ENCODE assay signal across 8 cellular contexts in the genomic region with DNA sequence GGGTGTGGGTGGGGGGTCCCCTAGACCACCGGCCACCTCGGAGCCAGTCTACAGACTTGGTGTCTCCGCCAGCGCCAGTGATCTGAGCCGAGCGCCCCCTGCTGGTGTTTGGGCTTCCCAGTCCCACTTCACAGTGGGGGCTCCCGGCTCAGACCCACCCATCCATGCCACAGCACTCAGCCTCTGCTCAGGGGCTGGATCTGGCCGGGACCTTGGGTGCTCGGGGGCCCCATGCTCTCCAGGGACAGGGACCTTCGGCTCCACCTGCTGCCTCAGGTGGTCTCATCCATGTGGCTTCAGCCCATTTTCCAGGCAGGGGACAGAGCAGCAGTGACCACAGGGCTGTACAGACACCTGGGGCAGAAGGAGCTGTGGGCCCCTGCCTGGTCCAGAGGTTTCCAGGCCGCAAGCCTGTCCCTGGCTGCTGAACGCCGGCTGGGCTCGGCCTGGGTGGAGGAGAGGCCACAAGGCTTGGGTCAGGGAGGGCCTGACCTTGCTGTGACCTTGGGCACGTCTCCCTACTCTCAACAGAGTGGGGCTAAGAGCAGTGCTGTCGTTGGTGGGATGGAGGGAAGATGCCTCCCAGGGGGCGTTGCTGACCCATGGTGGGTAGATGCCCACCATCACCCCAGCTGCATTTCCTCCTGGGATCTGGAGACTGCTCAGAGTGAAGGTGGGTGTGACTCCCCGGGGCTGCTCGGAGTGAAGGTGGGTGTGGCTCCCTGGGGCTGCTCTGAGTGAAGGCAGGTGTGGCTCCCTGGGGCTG.
DNase-seq lines count a peak whose midpoint lies in the region; ATAC-seq and TF ChIP-seq lines count a peak whose summit lies in the region.

No MANE protein-coding gene starts in this region.

- CTCF ChIA-PET in AG04449 (lab: Yijun Ruan, JAX): no interaction called here

- intact Hi-C loops in right lobe of liver (cut with DNase I): no loop called here

- POLR2A ChIA-PET in AG04449 (lab: Yijun Ruan, JAX): no interaction called here

- no peaks in the 10 kb centered on the region for H3K4me1 ChIP-seq in right lobe of liver

- H3K36me3 ChIP-seq in right lobe of liver: no peaks in the 10 kb centered on the region

- H3K27ac ChIP-seq in right lobe of liver: no peak overlapping the region

- WGBS in right lobe of liver (ENCODE audit: insufficient coverage, low coverage, low lambda C conversion rate, missing lambda C conversion rate): no CpG with 5 or more reads among the region's 19 CpGs

- H3K27me3 ChIP-seq in right lobe of liver: no peaks in the 10 kb centered on the region

- in situ Hi-C loops in G401 (cut with HindIII; ENCODE audit: low sequenced_read_pairs): no loop called here

- H3K4me3 ChIP-seq in AG04449 (ENCODE audit: low read depth, low read length) (no peak overlapping the region), HFF-Myc (replicated peaks; ENCODE audit: low read depth, low read length) (no peak overlapping the region), right lobe of liver (no peak overlapping the region)

- DNase-seq in AG04449 (ENCODE audit: low read depth, low spot score): no peak
- DNase-seq in HFF-Myc (ENCODE audit: extremely low read depth, low read depth): no peak
- DNase-seq in activated CD8-positive, alpha-beta memory T cell treated with anti-CD3 and anti-CD28 coated beads, Interleukin-2, amount 50 U/mL, for 48 hours: peak; percentile 88
- DNase-seq in right lobe of liver: peak in 2 of 3 donors; percentile 54 to 58
- no peak for DNase-seq in NCI-H524 treated with DMSO at 0.1 percent for 48 hours (lab: John Stamatoyannopoulos, UW)
- no peak for DNase-seq in G401 (ENCODE audit: low spot score)

- TF ChIP-seq CTCF in AG04449 (IDR thresholded peaks at IDR 0.05; ENCODE audit: insufficient read depth, low read length, missing control alignments) (peak; percentile 4), HFF-Myc (IDR thresholded peaks at IDR 0.05; ENCODE audit: low read depth, low read length, missing control alignments) (peak; percentile 24), right lobe of liver (IDR thresholded peaks at IDR 0.05) (peak in 3 of 4 donors; percentile 33 to 45 (median 44))

- no peaks in the 10 kb centered on the region for H3K9me3 ChIP-seq in right lobe of liver

- ATAC-seq in right lobe of liver: peak in 3 of 4 donors; percentile 18 to 31 (median 27)
- ATAC-seq in GM18907 (IDR thresholded peaks at IDR 0.05; ENCODE audit: unreplicated experiment): no peak
- no peak for ATAC-seq in GM19328 (IDR thresholded peaks at IDR 0.05; ENCODE audit: unreplicated experiment)

- TF ChIP-seq POLR2A in right lobe of liver (IDR thresholded peaks at IDR 0.05): no peak

Comparison
In these comparisons a context has a peak if more than half of its experiments do, and no peak if none do; other contexts are left out.
1. DNase-seq: peak in activated CD8-positive, alpha-beta memory T cell treated with anti-CD3 and anti-CD28 coated beads, Interleukin-2, amount 50 U/mL, for 48 hours (single experiment) and right lobe of liver (2 of 3); none in AG04449 (single experiment), HFF-Myc (single experiment), NCI-H524 treated with DMSO at 0.1 percent for 48 hours (single experiment) and G401 (single experiment).
2. ATAC-seq: peak in right lobe of liver (3 of 4); none in GM18907 (single experiment) and GM19328 (single experiment).
3. Peak in every context shown above with its lines, with median percentiles within 50 percentile points of each other: CTCF ChIP-seq.